24 cellular contexts compared by ENCODE assay signal in the genomic region with DNA sequence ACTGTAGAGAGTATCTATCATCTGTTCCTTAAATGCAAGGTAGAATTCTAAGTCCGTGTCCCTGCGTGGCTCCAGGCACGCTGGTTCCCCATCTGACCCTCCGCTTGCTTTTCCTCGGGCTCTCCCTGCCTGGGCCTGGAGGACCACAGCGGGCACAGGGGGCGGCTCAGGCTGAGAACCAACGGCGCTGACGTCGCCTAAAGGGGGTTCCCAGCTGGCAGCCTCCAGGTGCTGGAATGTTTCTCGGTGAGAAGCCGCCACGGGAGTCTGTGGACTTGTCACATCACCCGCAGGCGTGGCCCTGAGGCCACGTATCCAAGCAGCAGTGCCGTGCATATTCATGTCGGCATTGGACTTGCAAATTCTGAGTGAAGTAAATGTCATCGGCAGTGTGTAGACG. TPM values are rescaled to one million over a fixed set of nuclear protein-coding genes. Genes with fewer than 3 reads are reported as not detected.
DNase-seq lines count a peak whose midpoint lies in the region; ATAC-seq and TF ChIP-seq lines count a peak whose summit lies in the region.
"Had no signal": no experiment of that assay in that cellular context is flagged by ENCODE, and none has a peak within 500 bp of the region (broad histone marks: within the 10 kb centered on the region; RNA-seq: fewer than 3 reads in every experiment).

No MANE protein-coding gene starts in this region.

- no CpG with 5 or more reads among the region's 21 CpGs for WGBS in H9 (ENCODE audit: extremely low coverage, insufficient read length, low lambda C conversion rate)
- WGBS in mesenchymal stem cell = 89% methylated on average over 21 of the region's 21 CpGs

- H2BK12ac ChIP-seq in H9 (ENCODE audit: insufficient read length, low read depth, low read length) = no peak overlapping the region
- no peak overlapping the region for H2BK12ac ChIP-seq in mesenchymal stem cell (ENCODE audit: low read length in 2 of 2)

- peaks cover 58% of the 10 kb centered on the region for H3K27me3 Mint-ChIP-seq in T-helper 1 cell treated with Interleukin-12 subunit alpha and Interleukin-12 subunit beta and Interleukin-4 antibody, amounts not matched to agents 30 μg/mL and 1 μg/mL, for 36 hours (ENCODE audit: low read depth)
- peaks cover 8% of the 10 kb centered on the region for H3K27me3 Mint-ChIP-seq in WTC11 (ENCODE audit: low read depth)
- H3K27me3 Mint-ChIP-seq in H9 (ENCODE audit: low read depth) = peaks cover 29% of the 10 kb centered on the region

- H3K27me3 ChIP-seq in BLaER1 = no peaks in the 10 kb centered on the region
- H3K27me3 ChIP-seq in muscle layer of colon (ENCODE audit: control insufficient read depth in 1 of 2, insufficient read depth in 2 of 2, low read length in 2 of 2) = peaks cover 0 to 7% of the 10 kb centered on the region in 2 donors
- H3K27me3 ChIP-seq in H9 (ENCODE audit: insufficient read depth, low read length) = no peaks in the 10 kb centered on the region
- H3K27me3 ChIP-seq in mesenchymal stem cell (ENCODE audit: control insufficient read depth in 1 of 2, insufficient read depth in 1 of 2, low read length in 2 of 2) = peaks cover 11 to 43% of the 10 kb centered on the region in 2 experiments

- H2AK5ac ChIP-seq in H9 (ENCODE audit: insufficient read length, low read length) = no peak overlapping the region
- no peak overlapping the region for H2AK5ac ChIP-seq in mesenchymal stem cell (ENCODE audit: low read length, severe bottlenecking)

- H3K23ac ChIP-seq in H9 (ENCODE audit: insufficient read length, low read depth, low read length) (no peak overlapping the region), mesenchymal stem cell (ENCODE audit: low read length in 2 of 2) (no peak overlapping the region)

- H2BK120ac ChIP-seq in H9 (ENCODE audit: low read depth, low read length, poor library complexity, severe bottlenecking) (no peak overlapping the region), mesenchymal stem cell (ENCODE audit: low read depth, low read length) (no peak overlapping the region)

- H2BK5ac ChIP-seq in H9 (ENCODE audit: insufficient read length, low read length) (no peak overlapping the region), mesenchymal stem cell (ENCODE audit: low read depth, low read length, poor library complexity, severe bottlenecking) (no peak overlapping the region)

- H2AFZ ChIP-seq in H9 (ENCODE audit: low read length) = no peak overlapping the region
- no peak overlapping the region for H2AFZ ChIP-seq in mesenchymal stem cell (ENCODE audit: low read depth, low read length)

- no peaks in the 10 kb centered on the region for H3K79me2 ChIP-seq in H9 (ENCODE audit: insufficient read depth, low read length)

- H3K36me3 Mint-ChIP-seq in T-helper 1 cell treated with Interleukin-12 subunit alpha and Interleukin-12 subunit beta and Interleukin-4 antibody, amounts not matched to agents 30 μg/mL and 1 μg/mL, for 36 hours (ENCODE audit: low read depth) = no peaks in the 10 kb centered on the region
- no peaks in the 10 kb centered on the region for H3K36me3 Mint-ChIP-seq in WTC11
- no peaks in the 10 kb centered on the region for H3K36me3 Mint-ChIP-seq in H9 (ENCODE audit: insufficient read depth in 1 of 3, low read depth in 3 of 3)

- no peak overlapping the region for H3K4me3 ChIP-seq in BLaER1
- no peak overlapping the region for H3K4me3 ChIP-seq in muscle layer of colon (ENCODE audit: low read depth in 1 of 2, low read length in 2 of 2)
- no peak overlapping the region for H3K4me3 ChIP-seq in mesenchymal stem cell (ENCODE audit: insufficient read depth in 1 of 2, low read depth in 1 of 2, low read length in 2 of 2)
- H3K4me3 ChIP-seq: stomach, tibial nerve had no signal

- H3K4me2 ChIP-seq in BLaER1 (peak overlapping the region; percentile 99), H9 (ENCODE audit: insufficient read depth, insufficient read length, low read length) (no peak overlapping the region), mesenchymal stem cell (ENCODE audit: low read length, poor library complexity, severe bottlenecking) (no peak overlapping the region)

- H2BK20ac ChIP-seq in H9 (ENCODE audit: low read depth, low read length, poor library complexity, severe bottlenecking) = no peak overlapping the region

- no peaks in the 10 kb centered on the region for H3K79me1 ChIP-seq in H9 (ENCODE audit: insufficient read depth, low read depth, low read length, poor library complexity, severe bottlenecking)
- no peaks in the 10 kb centered on the region for H3K79me1 ChIP-seq in mesenchymal stem cell (replicated peaks; ENCODE audit: low read length, poor library complexity, severe bottlenecking)

- H3K36me3 ChIP-seq in BLaER1 (no peaks in the 10 kb centered on the region), muscle layer of colon (ENCODE audit: insufficient read depth, low read length) (peaks cover 4% of the 10 kb centered on the region), mesenchymal stem cell (ENCODE audit: control insufficient read depth in 1 of 2, insufficient read depth in 2 of 2, low read depth in 1 of 2, low read length in 2 of 2) (no peaks in the 10 kb centered on the region)
- H3K36me3 ChIP-seq: stomach, tibial nerve had no signal

- H4K91ac ChIP-seq in H9 (ENCODE audit: insufficient read length, low read depth, low read length) = no peak overlapping the region
- H4K91ac ChIP-seq in mesenchymal stem cell (ENCODE audit: low read length) = no peak overlapping the region

- no peak for TF ChIP-seq CTCF in WTC11 (IDR thresholded peaks at IDR 0.05)
- no peak for TF ChIP-seq CTCF in H9 (conservative IDR thresholded peaks at IDR 0.05)

- H3K27ac ChIP-seq in BLaER1 (peak overlapping the region; percentile 93), muscle layer of colon (ENCODE audit: low read depth, low read length) (peak overlapping the region; percentile 32), H9 (ENCODE audit: insufficient read length, low read depth, low read length) (no peak overlapping the region), mesenchymal stem cell (ENCODE audit: low read length, poor library complexity, severe bottlenecking) (no peak overlapping the region)
- H3K27ac ChIP-seq: epithelial cell of prostate, stomach, tibial nerve had no signal

- H3K14ac ChIP-seq in H9 (ENCODE audit: insufficient read depth, low read length) (no peak overlapping the region), mesenchymal stem cell (ENCODE audit: low read length in 2 of 2) (no peak overlapping the region)

- POLR2A ChIA-PET in WTC11 (lab: Charles Lee) = no interaction called here

- H2BK15ac ChIP-seq in H9 (ENCODE audit: low read depth, low read length) (no peak overlapping the region), mesenchymal stem cell (ENCODE audit: low read depth, poor library complexity, severe bottlenecking) (no peak overlapping the region)

- H3T11ph ChIP-seq in H9 (ENCODE audit: low read length) = no peak overlapping the region

- CTCF ChIA-PET in WTC11 (lab: Charles Lee) = no interaction called here

- ATAC-seq in WTC11 = no peak
- ATAC-seq: left lobe of liver, SK-N-SH treated with all-trans-retinoic acid at 6 μM for 48 hours had no signal

- H3K27ac Mint-ChIP-seq in T-helper 1 cell treated with Interleukin-12 subunit alpha and Interleukin-12 subunit beta and Interleukin-4 antibody, amounts not matched to agents 30 μg/mL and 1 μg/mL, for 36 hours = peak overlapping the region; percentile 12
- H3K27ac Mint-ChIP-seq in WTC11 = no peak overlapping the region
- H3K27ac Mint-ChIP-seq in H9 = no peak overlapping the region
- H3K27ac Mint-ChIP-seq: HFFc6 had no signal

- H4K5ac ChIP-seq in H9 (ENCODE audit: insufficient read length, low read depth, low read length) = no peak overlapping the region

- H3K9ac ChIP-seq in BLaER1 = peak overlapping the region; percentile 38; the same call in 1 of the 2 replicates
- no peak overlapping the region for H3K9ac ChIP-seq in muscle layer of colon (ENCODE audit: low read length)
- H3K9ac ChIP-seq in H9 (ENCODE audit: extremely low read depth, insufficient read length, low read length) = no peak overlapping the region
- no peak overlapping the region for H3K9ac ChIP-seq in mesenchymal stem cell (ENCODE audit: low read length)

- no peaks in the 10 kb centered on the region for H3K23me2 ChIP-seq in H9 (ENCODE audit: insufficient read length, low read depth, low read length, poor library complexity, severe bottlenecking)

- H3K9me3 ChIP-seq in BLaER1 (no peaks in the 10 kb centered on the region), muscle layer of colon (ENCODE audit: low read length) (no peaks in the 10 kb centered on the region), H9 (ENCODE audit: control insufficient read depth, low read depth, low read length) (no peaks in the 10 kb centered on the region), mesenchymal stem cell (ENCODE audit: control insufficient read depth, low read length) (no peaks in the 10 kb centered on the region)
- H3K9me3 ChIP-seq: stomach had no signal

- DNase-seq in T-helper 1 cell (no peak), WTC11 (ENCODE audit: low spot score) (peak; percentile 8), H9 (no peak), mesenchymal stem cell (no peak), activated gamma-delta T cell (lab: John Stamatoyannopoulos, UW) (no peak)
- DNase-seq: 8988T; activated CD4-positive, CD25-positive, alpha-beta regulatory T cell treated with anti-CD3 and anti-CD28 coated beads, Interleukin-2, amount 50 U/mL, for 72 hours; amygdala; COR-L47; DMS79 treated with DMSO at 0.1 percent for 48 hours; HFFc6; Karpas-422; NCI-H1694; NCI-H2171 treated with DMSO at 0.1 percent for 48 hours; NCI-H69; RPMI8226; stomach had no signal

- H3K4me1 Mint-ChIP-seq in T-helper 1 cell treated with Interleukin-12 subunit alpha and Interleukin-12 subunit beta and Interleukin-4 antibody, amounts not matched to agents 30 μg/mL and 1 μg/mL, for 36 hours (ENCODE audit: low read depth) = peaks cover 13% of the 10 kb centered on the region
- H3K4me1 Mint-ChIP-seq in WTC11 = no peaks in the 10 kb centered on the region
- H3K4me1 Mint-ChIP-seq in H9 = peaks cover 0 to 16% of the 10 kb centered on the region in 2 experiments; a peak in 2 of 4 replicates

- no peak overlapping the region for H3K4ac ChIP-seq in H9 (ENCODE audit: low read depth, low read length)
- no peak overlapping the region for H3K4ac ChIP-seq in mesenchymal stem cell (ENCODE audit: low read depth in 1 of 2, low read length in 2 of 2)

- H3K4me3 Mint-ChIP-seq in T-helper 1 cell treated with Interleukin-12 subunit alpha and Interleukin-12 subunit beta and Interleukin-4 antibody, amounts not matched to agents 30 μg/mL and 1 μg/mL, for 36 hours = peak overlapping the region; percentile 29
- H3K4me3 Mint-ChIP-seq in WTC11 (no peak overlapping the region), H9 (no peak overlapping the region)
- H3K4me3 Mint-ChIP-seq: HFFc6 had no signal

- H3K9me3 Mint-ChIP-seq in T-helper 1 cell treated with Interleukin-12 subunit alpha and Interleukin-12 subunit beta and Interleukin-4 antibody, amounts not matched to agents 30 μg/mL and 1 μg/mL, for 36 hours = no peaks in the 10 kb centered on the region
- H3K9me3 Mint-ChIP-seq in WTC11 (no peaks in the 10 kb centered on the region), H9 (no peaks in the 10 kb centered on the region)
- H3K9me3 Mint-ChIP-seq: HFFc6 had no signal

- H3K56ac ChIP-seq in H9 (ENCODE audit: insufficient read length, low read depth, low read length) = no peak overlapping the region

- no peak overlapping the region for H4K8ac ChIP-seq in H9 (replicated peaks; ENCODE audit: insufficient read length, low read depth, low read length)
- H4K8ac ChIP-seq in mesenchymal stem cell (ENCODE audit: low read length) = no peak overlapping the region

- H4K20me1 ChIP-seq in BLaER1 (no peaks in the 10 kb centered on the region), H9 (ENCODE audit: control insufficient read depth, insufficient read depth, insufficient read length) (no peaks in the 10 kb centered on the region)

- H3K4me1 ChIP-seq in BLaER1 (peaks cover 91% of the 10 kb centered on the region), muscle layer of colon (ENCODE audit: insufficient read depth, low read length) (peaks cover 24% of the 10 kb centered on the region), H9 (ENCODE audit: insufficient read depth, low read length) (no peaks in the 10 kb centered on the region; the same call in 1 of the 2 replicates), mesenchymal stem cell (ENCODE audit: control insufficient read depth, insufficient read depth, low read depth, low read length) (peaks cover 6% of the 10 kb centered on the region)
- H3K4me1 ChIP-seq: tibial nerve had no signal

- H3K18ac ChIP-seq in H9 (ENCODE audit: insufficient read length, low read depth, low read length) (no peak overlapping the region), mesenchymal stem cell (ENCODE audit: low read depth in 1 of 2, low read length in 2 of 2) (no peak overlapping the region)

RNA-seq across cellular contexts. Expression of gene NTSR1, which starts 24.1 kb away (rescaled TPM):
- total RNA-seq in WTC11 (2021) (0.57 to 0.85 TPM (median 0.63 TPM) in 3 replicates), H9 (2021) (0.07 and 0.11 TPM in 2 replicates)
- polyA plus RNA-seq in mesenchymal stem cell (2013, experiment 1 of 2) = 0.01 TPM
- polyA plus RNA-seq in mesenchymal stem cell (2013, experiment 2 of 2) = 0.07 TPM

Comparison
In these comparisons a context has a peak if more than half of its experiments do, and no peak if none do; other contexts are left out.
1. H3K27ac ChIP-seq: peak in BLaER1 (single experiment) and muscle layer of colon (single experiment); none in H9 (single experiment) and mesenchymal stem cell (single experiment).